ENCODE assay signal across 19 cellular contexts in genomic region chr11:31254411-31254810, GRCh38.
A peak's percentile ranks its signal among the peaks of the same experiment; 100 is the strongest.
DNase-seq lines count a peak whose midpoint lies in the region; ATAC-seq and TF ChIP-seq lines count a peak whose summit lies in the region.
"Had no signal": no experiment of that assay in that cellular context is flagged by ENCODE, and none has a peak within 500 bp of the region (broad histone marks: within the 10 kb centered on the region; RNA-seq: fewer than 3 reads in every experiment).

No MANE protein-coding gene starts in this region.

- H3K9me3 ChIP-seq in fibroblast of lung (ENCODE audit: control insufficient read depth, insufficient read depth, low read depth, low read length) = no peaks in the 10 kb centered on the region
- no peaks in the 10 kb centered on the region for H3K9me3 ChIP-seq in thyroid gland
- H3K9me3 ChIP-seq in tibial artery = no peaks in the 10 kb centered on the region
- H3K9me3 ChIP-seq: gastrocnemius medialis, left lung, Peyer's patch had no signal

- no peak for ATAC-seq in GM21526 (IDR thresholded peaks at IDR 0.05; ENCODE audit: low FRiP score, unreplicated experiment)
- ATAC-seq: gastrocnemius medialis, GM23338, left lung had no signal

- no peak for TF ChIP-seq POLR2A in thyroid gland (IDR thresholded peaks at IDR 0.05)

- H3K36me3 ChIP-seq in fibroblast of lung (ENCODE audit: control insufficient read depth, insufficient read depth, low read length) (no peaks in the 10 kb centered on the region), thyroid gland (no peaks in the 10 kb centered on the region), tibial artery (no peaks in the 10 kb centered on the region)
- H3K36me3 ChIP-seq: gastrocnemius medialis, left lung, Peyer's patch had no signal

- H4K20me1 ChIP-seq in fibroblast of lung (ENCODE audit: control insufficient read depth, extremely low read depth, insufficient read depth, low read length) = no peaks in the 10 kb centered on the region

- H3K27ac ChIP-seq in fibroblast of lung (ENCODE audit: insufficient read depth, low read length) (no peak overlapping the region), thyroid gland (no peak overlapping the region), tibial artery (no peak overlapping the region)
- H3K27ac ChIP-seq: C4-2B, gastrocnemius medialis, HL-60, left lung, Peyer's patch had no signal

- intact Hi-C loops in thyroid gland (cut with DNase I) = no loop called here
- intact Hi-C loops in tibial artery (cut with DNase I; ENCODE audit: low total_unique reads) = no loop called here

- H3K4me3 ChIP-seq in fibroblast of lung (replicated peaks in 1 of 4; ENCODE audit: control extremely low read depth in 1 of 4, insufficient read depth in 1 of 4, low read depth in 3 of 4, low read length in 4 of 4) (no peak overlapping the region), thyroid gland (replicated peaks in 1 of 3) (no peak overlapping the region), tibial artery (no peak overlapping the region)
- H3K4me3 ChIP-seq: gastrocnemius medialis, GM23338, left lung, Peyer's patch had no signal

- no peaks in the 10 kb centered on the region for H3K79me2 ChIP-seq in fibroblast of lung (ENCODE audit: control insufficient read depth, insufficient read depth, low read length)

- H3K4me2 ChIP-seq in fibroblast of lung (ENCODE audit: extremely low read depth, insufficient read depth, low read length) = no peak overlapping the region
- H3K4me2 ChIP-seq: GM23338 had no signal

- TF ChIP-seq CTCF in fibroblast of lung (conservative IDR thresholded peaks at IDR 0.05 in 1 of 2, IDR thresholded peaks at IDR 0.05 in 1 of 2; ENCODE audit: low read depth in 1 of 2, low read length in 2 of 2) (no peak), thyroid gland (IDR thresholded peaks at IDR 0.05) (no peak), tibial artery (IDR thresholded peaks at IDR 0.05) (no peak)

- H3K27me3 ChIP-seq in fibroblast of lung (ENCODE audit: control insufficient read depth, insufficient read depth, low read length) (no peaks in the 10 kb centered on the region), thyroid gland (no peaks in the 10 kb centered on the region), tibial artery (no peaks in the 10 kb centered on the region)
- H3K27me3 ChIP-seq: gastrocnemius medialis, left lung, Peyer's patch had no signal

- H2AFZ ChIP-seq in fibroblast of lung (ENCODE audit: low read length) = no peak overlapping the region
- H2AFZ ChIP-seq: GM23338 had no signal

- no peak overlapping the region for H3K9ac ChIP-seq in fibroblast of lung (ENCODE audit: insufficient read depth, low read length)

- DNase-seq in SIG-M5 treated with dmso at 0.1 percent for 504 hours (lab: John Stamatoyannopoulos, UW; ENCODE audit: unreplicated experiment) (peak; percentile 33), SIG-M5 (lab: John Stamatoyannopoulos, UW) (no peak), UCSD-AML1 (lab: John Stamatoyannopoulos, UW; ENCODE audit: unreplicated experiment) (peak; percentile 6), fibroblast of lung (ENCODE audit: low read depth in 2 of 2) (peak; percentile 41 to 64), thyroid gland (peak; percentile 3 to 27), tibial artery (no peak), cerebellum (ENCODE audit: low spot score) (no peak)
- DNase-seq: activated CD4-positive, alpha-beta T cell treated with anti-CD3 and anti-CD28 coated beads for 4 hours; cerebellar nuclear complex; gastrocnemius medialis; GF-D8; left lung; NCI-H1105; NCI-H774; Peyer's patch had no signal

- H3K4me1 ChIP-seq in fibroblast of lung (ENCODE audit: control insufficient read depth, extremely low read depth, insufficient read depth, low read length) = no peaks in the 10 kb centered on the region
- no peaks in the 10 kb centered on the region for H3K4me1 ChIP-seq in thyroid gland
- H3K4me1 ChIP-seq in tibial artery = no peaks in the 10 kb centered on the region
- H3K4me1 ChIP-seq: gastrocnemius medialis, left lung, Peyer's patch had no signal

Comparison
In these comparisons a context has a peak if more than half of its experiments do, and no peak if none do; other contexts are left out.
1. DNase-seq: peak in SIG-M5 treated with dmso at 0.1 percent for 504 hours (single experiment), UCSD-AML1 (single experiment), fibroblast of lung (2 of 2) and thyroid gland (2 of 2); none in SIG-M5 (single experiment), tibial artery (0 of 2) and cerebellum (single experiment).